In genomic region chr3:114213669-114214541, GRCh38 we compare ENCODE assay signal across 8 cellular contexts. TPM values are rescaled to one million over a fixed set of nuclear protein-coding genes. Genes with fewer than 3 reads are reported as not detected.
DNase-seq lines count a peak whose midpoint lies in the region; ATAC-seq and TF ChIP-seq lines count a peak whose summit lies in the region.

No MANE protein-coding gene starts in this region.

- peak overlapping the region in 1 of 2 experiments; percentile 15; a peak in 2 of 4 replicates for H3K4me3 ChIP-seq in Panc1 (ENCODE audit: low read depth in 2 of 2, low read length in 2 of 2)
- peak overlapping the region; percentile 26 for H3K4me3 ChIP-seq in iPS-15b (ENCODE audit: low read depth, low read length)
- H3K4me3 ChIP-seq in prostate gland, result no peak overlapping the region

- peak; percentile 87 for DNase-seq in AG08395 (ENCODE audit: low spot score)
- no peak for DNase-seq in Panc1 (ENCODE audit: low read depth, low spot score)
- DNase-seq in activated effector memory CD4-positive, alpha-beta T cell treated with Interleukin-2 at 50 U/mL for 16 hours, result peak; percentile 66
- DNase-seq in stimulated activated CD4-positive, alpha-beta T cell treated with anti-CD3 and anti-CD28 coated beads, Interleukin-2, amount 100 ng/mL, for 24 hours, result peak; percentile 69 to 76
- DNase-seq in prostate gland (ENCODE audit: low spot score), result no peak

- H3K27ac ChIP-seq in Panc1 (ENCODE audit: low read length) (no peak overlapping the region), prostate gland (no peak overlapping the region)

- CTCF ChIA-PET in Panc1 (lab: Charles Lee), result interaction anchor here (0.6 kb wide), 1 partner anchor 205 kb away, joined by 4 read pairs; no protein-coding TSS in a partner anchor

- H3K9me3 ChIP-seq in Panc1 (ENCODE audit: control insufficient read depth, insufficient read depth, low read depth, low read length), result no peaks in the 10 kb centered on the region
- H3K9me3 ChIP-seq in iPS-15b (ENCODE audit: control insufficient read depth, insufficient read depth, low read length), result no peaks in the 10 kb centered on the region
- no peaks in the 10 kb centered on the region for H3K9me3 ChIP-seq in prostate gland

- BruUV-seq in Panc1 (replicated peaks; lab: Mats Ljungman, UMichigan), result no TSS peak

- TF ChIP-seq CTCF in Panc1 (IDR thresholded peaks at IDR 0.05), result no peak
- TF ChIP-seq CTCF in prostate gland (IDR thresholded peaks at IDR 0.05), result no peak

- WGBS in prostate gland, result 11% methylated on average over 18 of the region's 18 CpGs

- H3K36me3 ChIP-seq in Panc1 (ENCODE audit: control insufficient read depth, insufficient read depth, low read length), result no peaks in the 10 kb centered on the region
- H3K36me3 ChIP-seq in iPS-15b (ENCODE audit: control insufficient read depth, insufficient read depth, low read length), result no peaks in the 10 kb centered on the region
- H3K36me3 ChIP-seq in prostate gland, result no peaks in the 10 kb centered on the region

- no peak overlapping the region for H3K9ac ChIP-seq in iPS-15b (ENCODE audit: low read depth, low read length)

- H3K4me1 ChIP-seq in Panc1 (ENCODE audit: control insufficient read depth, insufficient read depth, low read length), result no peaks in the 10 kb centered on the region
- peaks cover 23% of the 10 kb centered on the region for H3K4me1 ChIP-seq in iPS-15b (ENCODE audit: control insufficient read depth, insufficient read depth, low read length)
- H3K4me1 ChIP-seq in prostate gland (replicated peaks), result no peaks in the 10 kb centered on the region

- peak; percentile 86 for ATAC-seq in GM18907 (IDR thresholded peaks at IDR 0.05; ENCODE audit: unreplicated experiment)
- ATAC-seq in HG03095 (IDR thresholded peaks at IDR 0.05; ENCODE audit: unreplicated experiment), result peak; percentile 87
- peak; percentile 53; the same call in 1 of the 2 replicates for ATAC-seq in Panc1

- POLR2A ChIA-PET in Panc1 (lab: Charles Lee), result no interaction called here

- intact Hi-C loops in Panc1 (cut with micrococcal nuclease; ENCODE audit: unreplicated experiment) (no loop called here), prostate gland (cut with DNase I) (no loop called here)

- peaks cover 5% of the 10 kb centered on the region for H3K27me3 ChIP-seq in Panc1 (ENCODE audit: control insufficient read depth, insufficient read depth, low read length)
- peaks cover 4% of the 10 kb centered on the region for H3K27me3 ChIP-seq in iPS-15b (ENCODE audit: control insufficient read depth, insufficient read depth, low read length)
- peaks cover 2% of the 10 kb centered on the region for H3K27me3 ChIP-seq in prostate gland (replicated peaks; ENCODE audit: insufficient read depth)

- TF ChIP-seq POLR2A in prostate gland (IDR thresholded peaks at IDR 0.05), result no peak

- in situ Hi-C loops in Panc1 (cut with HindIII; ENCODE audit: low pct_unique_long_range_greater_than_20kb, low sequenced_read_pairs), result no loop called here

RNA-seq across cellular contexts. Expression of gene ZNF80, which starts 23.5 kb away (rescaled TPM):
- total RNA-seq in Panc1 (2021; ENCODE audit: unreplicated experiment), result not detected
- polyA plus RNA-seq in Panc1 (2012; ENCODE audit: insufficient read length), result not detected
- total RNA-seq in prostate gland, result under 1 TPM in 1 of 2 donors, not detected in 1; 0.62 TPM

RNA-seq across cellular contexts. Expression of gene DRD3, which starts 35.1 kb away (rescaled TPM):
- total RNA-seq in Panc1 (2021; ENCODE audit: unreplicated experiment) (not detected), prostate gland (not detected)
- not detected for polyA plus RNA-seq in Panc1 (2012; ENCODE audit: insufficient read length)

Comparison
In these comparisons a context has a peak if more than half of its experiments do, and no peak if none do; other contexts are left out.
1. DNase-seq: peak in AG08395 (single experiment), activated effector memory CD4-positive, alpha-beta T cell treated with Interleukin-2 at 50 U/mL for 16 hours (single experiment) and stimulated activated CD4-positive, alpha-beta T cell treated with anti-CD3 and anti-CD28 coated beads, Interleukin-2, amount 100 ng/mL, for 24 hours (2 of 2); none in Panc1 (single experiment) and prostate gland (single experiment).
2. Peak in every context shown above with its lines, with median percentiles within 50 percentile points of each other: ATAC-seq.